2 cellular contexts compared by ENCODE assay signal in the genomic region with DNA sequence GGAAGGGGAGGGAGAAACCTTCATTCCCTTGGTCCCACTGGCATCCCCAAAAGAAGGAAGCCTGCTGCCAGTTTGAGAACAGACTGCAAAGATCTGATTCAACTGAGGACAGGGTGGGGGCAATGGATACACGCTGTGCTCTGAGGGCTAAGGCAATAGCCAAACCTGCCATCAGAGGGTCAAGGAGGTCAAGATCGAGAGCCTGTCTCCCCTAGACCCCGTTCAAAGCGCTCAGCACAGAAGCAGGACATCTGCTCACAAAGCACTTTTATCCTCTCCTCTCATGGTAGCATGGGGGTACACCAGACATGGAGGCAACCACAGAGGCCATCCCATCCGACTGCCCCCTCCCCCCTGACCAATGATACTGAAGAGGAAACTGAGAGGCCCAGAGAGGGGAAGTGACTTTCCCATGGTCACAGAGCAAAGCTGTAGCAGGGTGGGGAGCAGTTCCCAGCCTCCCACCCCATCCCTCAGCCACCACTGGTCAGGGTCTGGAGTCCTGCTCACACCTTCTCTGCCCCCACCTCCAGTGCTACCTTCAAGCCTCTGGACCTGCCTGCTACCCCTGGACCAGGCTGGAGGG.
TF ChIP-seq lines count a peak whose summit lies in the region.

No MANE protein-coding gene starts in this region.

TF ChIP-seq in SK-N-SH, 30 proteins besides CTCF, POLR2A, EP300 and RAD21:
- TF ChIP-seq POLR2AphosphoS5 (IDR thresholded peaks at IDR 0.05; ENCODE audit: low read depth, low read length) (no peak), SIN3A (IDR thresholded peaks at IDR 0.05; ENCODE audit: borderline replicate concordance, low read depth, low read length) (no peak), MXI1 (IDR thresholded peaks at IDR 0.05; ENCODE audit: low read depth, low read length) (no peak)

TF ChIP-seq in SK-N-SH treated with all-trans-retinoic acid at 6 μM for 48 hours, 23 proteins besides CTCF, POLR2A, EP300 and RAD21:
- TF ChIP-seq RARB (CRISPR knock-in tag; IDR thresholded peaks at IDR 0.05) (no peak), TCF4 (CRISPR knock-in tag; IDR thresholded peaks at IDR 0.05; ENCODE audit: borderline replicate concordance) (no peak)
